ENCODE assay signal across 1 cellular context in genomic region chr3:48088749-48089466, GRCh38.
TF ChIP-seq lines count a peak whose summit lies in the region.

No MANE protein-coding gene starts in this region.

TF ChIP-seq in K562, 482 proteins besides CTCF, POLR2A, EP300 and RAD21 (continued from another document and continues in another):
- TF ChIP-seq TEAD2 (tag; IDR thresholded peaks at IDR 0.05) (no peak), SAFB2 (IDR thresholded peaks at IDR 0.05; ENCODE audit: borderline replicate concordance, low read depth, low read length, severe bottlenecking) (no peak), SMARCC2 (IDR thresholded peaks at IDR 0.05; ENCODE audit: low read depth) (no peak), ZNF764 (CRISPR knock-in tag; IDR thresholded peaks at IDR 0.05; ENCODE audit: low read depth) (no peak), KAT2B (IDR thresholded peaks at IDR 0.05; ENCODE audit: low read depth, low read length) (no peak), MECOM (CRISPR knock-in tag; IDR thresholded peaks at IDR 0.05) (no peak), ZNF695 (CRISPR knock-in tag; IDR thresholded peaks at IDR 0.05) (no peak), SIRT6 (IDR thresholded peaks at IDR 0.05; ENCODE audit: low read depth, low read length) (no peak), ESRRB (CRISPR knock-in tag; IDR thresholded peaks at IDR 0.05; ENCODE audit: borderline replicate concordance) (no peak), SUPT5H (IDR thresholded peaks at IDR 0.05) (peak; percentile 97), GABPA (tag; conservative IDR thresholded peaks at IDR 0.05; ENCODE audit: low read depth) (no peak), PTRF (tag; IDR thresholded peaks at IDR 0.05) (no peak), ZBTB8A (IDR thresholded peaks at IDR 0.05; ENCODE audit: partially characterized antibody) (no peak), NR0B1 (IDR thresholded peaks at IDR 0.05; ENCODE audit: partially characterized antibody) (no peak), CBX3 (IDR thresholded peaks at IDR 0.05; ENCODE audit: borderline replicate concordance in 1 of 2, low read length in 2 of 2) (peak in 1 of 2 experiments; percentile 88; a peak in 2 of 3 replicates), USF2 (CRISPR knock-in tag; IDR thresholded peaks at IDR 0.05) (no peak), ARID1B (IDR thresholded peaks at IDR 0.05) (no peak; the same call in 1 of the 2 replicates), CREB5 (CRISPR knock-in tag; IDR thresholded peaks at IDR 0.05) (no peak), CLOCK (CRISPR knock-in tag; IDR thresholded peaks at IDR 0.05; ENCODE audit: borderline replicate concordance) (no peak), NCOA4 (IDR thresholded peaks at IDR 0.05; ENCODE audit: partially characterized antibody) (no peak), ZNF395 (CRISPR knock-in tag; IDR thresholded peaks at IDR 0.05) (peak; percentile 39; the same call in 1 of the 2 replicates), KAT7 (CRISPR knock-in tag; IDR thresholded peaks at IDR 0.05; ENCODE audit: borderline replicate concordance) (peak; percentile 77; the same call in 1 of the 2 replicates), ZNF143 (CRISPR knock-in tag; IDR thresholded peaks at IDR 0.05) (peak; percentile 22; the same call in 1 of the 2 replicates), ZNF134 (CRISPR knock-in tag; conservative IDR thresholded peaks at IDR 0.05) (no peak), ZNF311 (CRISPR knock-in tag; IDR thresholded peaks at IDR 0.05) (no peak), SFPQ (IDR thresholded peaks at IDR 0.05; ENCODE audit: low read depth, low read length) (no peak), SMARCB1 (IDR thresholded peaks at IDR 0.05; ENCODE audit: insufficient read length, low read depth) (no peak), HDAC3 (IDR thresholded peaks at IDR 0.05; ENCODE audit: borderline replicate concordance, partially characterized antibody) (no peak), HDAC6 (IDR thresholded peaks at IDR 0.05; ENCODE audit: low read depth, low read length) (no peak), PRMT5 (CRISPR knock-in tag; IDR thresholded peaks at IDR 0.05) (0 out of 2 replicates have a peak, but pooled peaks have one; percentile 51), HDAC2 (IDR thresholded peaks at IDR 0.05) (peak; percentile 76), FOXA1 (IDR thresholded peaks at IDR 0.05; ENCODE audit: borderline replicate concordance) (no peak), ZNF77 (CRISPR knock-in tag; IDR thresholded peaks at IDR 0.05) (no peak), FOXK2 (conservative IDR thresholded peaks at IDR 0.05 in 1 of 2, IDR thresholded peaks at IDR 0.05 in 1 of 2; ENCODE audit: low read depth in 2 of 2) (no peak), ZNF121 (CRISPR knock-in tag; conservative IDR thresholded peaks at IDR 0.05) (no peak), ZBTB1 (CRISPR knock-in tag; IDR thresholded peaks at IDR 0.05; ENCODE audit: borderline replicate concordance, low read depth) (no peak; the same call in 1 of the 2 replicates), PCBP1 (IDR thresholded peaks at IDR 0.05; ENCODE audit: low read depth, low read length, poor library complexity, severe bottlenecking) (peak; percentile 95), BRF1 (IDR thresholded peaks at IDR 0.05; ENCODE audit: borderline replicate concordance, extremely low read depth, insufficient read length) (no peak), NFE2L1 (tag; IDR thresholded peaks at IDR 0.05; ENCODE audit: borderline replicate concordance, low read depth) (no peak), CREBBP (IDR thresholded peaks at IDR 0.05; ENCODE audit: low read depth, low read length) (no peak), ZNF75A (CRISPR knock-in tag; IDR thresholded peaks at IDR 0.05) (no peak), RB1 (IDR thresholded peaks at IDR 0.05; ENCODE audit: low read depth) (peak; percentile 89), MTA1 (IDR thresholded peaks at IDR 0.05; ENCODE audit: borderline replicate concordance) (no peak), RHOXF2B (CRISPR knock-in tag; conservative IDR thresholded peaks at IDR 0.05) (no peak), PHF20 (IDR thresholded peaks at IDR 0.05; ENCODE audit: partially characterized antibody) (peak; percentile 46), TARDBP (IDR thresholded peaks at IDR 0.05) (no peak), LARP7 (IDR thresholded peaks at IDR 0.05) (no peak)
- TF ChIP-seq, protein P1, sequence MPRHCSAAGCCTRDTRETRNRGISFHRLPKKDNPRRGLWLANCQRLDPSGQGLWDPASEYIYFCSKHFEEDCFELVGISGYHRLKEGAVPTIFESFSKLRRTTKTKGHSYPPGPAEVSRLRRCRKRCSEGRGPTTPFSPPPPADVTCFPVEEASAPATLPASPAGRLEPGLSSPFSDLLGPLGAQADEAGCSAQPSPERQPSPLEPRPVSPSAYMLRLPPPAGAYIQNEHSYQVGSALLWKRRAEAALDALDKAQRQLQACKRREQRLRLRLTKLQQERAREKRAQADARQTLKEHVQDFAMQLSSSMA (CRISPR knock-in tag; IDR thresholded peaks at IDR 0.05), result no peak
- TF ChIP-seq, protein P2, sequence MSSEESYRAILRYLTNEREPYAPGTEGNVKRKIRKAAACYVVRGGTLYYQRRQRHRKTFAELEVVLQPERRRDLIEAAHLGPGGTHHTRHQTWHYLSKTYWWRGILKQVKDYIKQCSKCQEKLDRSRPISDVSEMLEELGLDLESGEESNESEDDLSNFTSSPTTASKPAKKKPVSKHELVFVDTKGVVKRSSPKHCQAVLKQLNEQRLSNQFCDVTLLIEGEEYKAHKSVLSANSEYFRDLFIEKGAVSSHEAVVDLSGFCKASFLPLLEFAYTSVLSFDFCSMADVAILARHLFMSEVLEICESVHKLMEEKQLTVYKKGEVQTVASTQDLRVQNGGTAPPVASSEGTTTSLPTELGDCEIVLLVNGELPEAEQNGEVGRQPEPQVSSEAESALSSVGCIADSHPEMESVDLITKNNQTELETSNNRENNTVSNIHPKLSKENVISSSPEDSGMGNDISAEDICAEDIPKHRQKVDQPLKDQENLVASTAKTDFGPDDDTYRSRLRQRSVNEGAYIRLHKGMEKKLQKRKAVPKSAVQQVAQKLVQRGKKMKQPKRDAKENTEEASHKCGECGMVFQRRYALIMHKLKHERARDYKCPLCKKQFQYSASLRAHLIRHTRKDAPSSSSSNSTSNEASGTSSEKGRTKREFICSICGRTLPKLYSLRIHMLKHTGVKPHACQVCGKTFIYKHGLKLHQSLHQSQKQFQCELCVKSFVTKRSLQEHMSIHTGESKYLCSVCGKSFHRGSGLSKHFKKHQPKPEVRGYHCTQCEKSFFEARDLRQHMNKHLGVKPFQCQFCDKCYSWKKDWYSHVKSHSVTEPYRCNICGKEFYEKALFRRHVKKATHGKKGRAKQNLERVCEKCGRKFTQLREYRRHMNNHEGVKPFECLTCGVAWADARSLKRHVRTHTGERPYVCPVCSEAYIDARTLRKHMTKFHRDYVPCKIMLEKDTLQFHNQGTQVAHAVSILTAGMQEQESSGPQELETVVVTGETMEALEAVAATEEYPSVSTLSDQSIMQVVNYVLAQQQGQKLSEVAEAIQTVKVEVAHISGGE (CRISPR knock-in tag; IDR thresholded peaks at IDR 0.05), result no peak
- TF ChIP-seq, protein P3, sequence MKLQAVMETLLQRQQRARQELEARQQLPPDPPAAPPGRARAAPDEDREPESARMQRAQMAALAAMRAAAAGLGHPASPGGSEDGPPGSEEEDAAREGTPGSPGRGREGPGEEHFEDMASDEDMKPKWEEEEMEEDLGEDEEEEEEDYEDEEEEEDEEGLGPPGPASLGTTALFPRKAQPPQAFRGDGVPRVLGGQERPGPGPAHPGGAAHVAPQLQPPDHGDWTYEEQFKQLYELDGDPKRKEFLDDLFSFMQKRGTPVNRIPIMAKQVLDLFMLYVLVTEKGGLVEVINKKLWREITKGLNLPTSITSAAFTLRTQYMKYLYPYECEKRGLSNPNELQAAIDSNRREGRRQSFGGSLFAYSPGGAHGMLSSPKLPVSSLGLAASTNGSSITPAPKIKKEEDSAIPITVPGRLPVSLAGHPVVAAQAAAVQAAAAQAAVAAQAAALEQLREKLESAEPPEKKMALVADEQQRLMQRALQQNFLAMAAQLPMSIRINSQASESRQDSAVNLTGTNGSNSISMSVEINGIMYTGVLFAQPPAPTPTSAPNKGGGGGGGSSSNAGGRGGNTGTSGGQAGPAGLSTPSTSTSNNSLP (IDR thresholded peaks at IDR 0.05; ENCODE audit: borderline replicate concordance, low read depth, low read length), result no peak
- TF ChIP-seq, protein P4, sequence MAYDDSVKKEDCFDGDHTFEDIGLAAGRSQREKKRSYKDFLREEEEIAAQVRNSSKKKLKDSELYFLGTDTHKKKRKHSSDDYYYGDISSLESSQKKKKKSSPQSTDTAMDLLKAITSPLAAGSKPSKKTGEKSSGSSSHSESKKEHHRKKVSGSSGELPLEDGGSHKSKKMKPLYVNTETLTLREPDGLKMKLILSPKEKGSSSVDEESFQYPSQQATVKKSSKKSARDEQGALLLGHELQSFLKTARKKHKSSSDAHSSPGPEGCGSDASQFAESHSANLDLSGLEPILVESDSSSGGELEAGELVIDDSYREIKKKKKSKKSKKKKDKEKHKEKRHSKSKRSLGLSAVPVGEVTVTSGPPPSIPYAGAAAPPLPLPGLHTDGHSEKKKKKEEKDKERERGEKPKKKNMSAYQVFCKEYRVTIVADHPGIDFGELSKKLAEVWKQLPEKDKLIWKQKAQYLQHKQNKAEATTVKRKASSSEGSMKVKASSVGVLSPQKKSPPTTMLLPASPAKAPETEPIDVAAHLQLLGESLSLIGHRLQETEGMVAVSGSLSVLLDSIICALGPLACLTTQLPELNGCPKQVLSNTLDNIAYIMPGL (CRISPR knock-in tag; IDR thresholded peaks at IDR 0.05), result 0 out of 2 replicates have a peak, but pooled peaks have one; percentile 72
